18 cellular contexts compared by ENCODE assay signal in the genomic region with DNA sequence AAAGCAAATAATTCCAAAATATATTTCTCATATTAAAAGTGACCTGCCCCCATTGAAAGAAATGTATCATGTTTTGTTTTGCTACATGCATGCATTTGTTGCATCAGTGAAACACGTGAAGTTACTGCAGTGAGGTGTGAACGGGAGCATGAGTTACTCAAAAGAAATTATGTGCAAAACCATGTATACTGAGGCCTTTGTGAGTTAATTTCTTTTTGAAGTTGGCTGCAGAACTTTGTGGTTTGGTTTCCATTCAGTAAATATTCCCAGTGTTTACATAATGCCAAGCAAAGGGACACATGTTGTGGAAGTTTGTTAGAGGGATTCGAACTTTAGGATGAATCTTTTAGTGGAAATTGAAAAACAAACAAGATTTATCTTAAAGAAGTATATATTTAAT.
"Had no signal": no experiment of that assay in that cellular context is flagged by ENCODE, and none has a peak within 500 bp of the region (broad histone marks: within the 10 kb centered on the region; RNA-seq: fewer than 3 reads in every experiment).

No MANE protein-coding gene starts in this region.

- H3K27me3 Mint-ChIP-seq: dendritic cell treated with granulocyte-macrophage colony-stimulating factor and Interleukin-4, amounts not matched to agents 40 ng/mL and 50 ng/mL, for 4 days; naive thymus-derived CD4-positive, alpha-beta T cell had no signal

- H3K36me3 Mint-ChIP-seq: naive thymus-derived CD4-positive, alpha-beta T cell had no signal

- H3K27ac ChIP-seq: esophagus squamous epithelium, heart left ventricle, psoas muscle, right lobe of liver, suprapubic skin, thyroid gland, upper lobe of left lung had no signal

- H3K9me3 Mint-ChIP-seq: dendritic cell treated with granulocyte-macrophage colony-stimulating factor and Interleukin-4, amounts not matched to agents 40 ng/mL and 50 ng/mL, for 4 days; nephron progenitor cell had no signal

- FAIRE-seq: colon had no signal

- ATAC-seq: heart left ventricle; left colon; naive thymus-derived CD4-positive, alpha-beta T cell; right lobe of liver had no signal

- H3K4me1 Mint-ChIP-seq: naive thymus-derived CD4-positive, alpha-beta T cell; nephron progenitor cell had no signal

- H3K4me1 ChIP-seq: esophagus squamous epithelium, psoas muscle, right lobe of liver, suprapubic skin, thyroid gland, upper lobe of left lung had no signal

- H3K36me3 ChIP-seq: esophagus squamous epithelium, heart left ventricle, right lobe of liver, suprapubic skin, thyroid gland, upper lobe of left lung had no signal

- H3K4me3 Mint-ChIP-seq: dendritic cell treated with granulocyte-macrophage colony-stimulating factor and Interleukin-4, amounts not matched to agents 40 ng/mL and 50 ng/mL, for 4 days; naive thymus-derived CD4-positive, alpha-beta T cell; nephron progenitor cell had no signal

- H3K27ac Mint-ChIP-seq: dendritic cell treated with granulocyte-macrophage colony-stimulating factor and Interleukin-4, amounts not matched to agents 40 ng/mL and 50 ng/mL, for 4 days; naive thymus-derived CD4-positive, alpha-beta T cell; nephron progenitor cell had no signal

- H3K9me3 ChIP-seq: esophagus squamous epithelium, heart left ventricle, psoas muscle, right lobe of liver, suprapubic skin, thyroid gland, upper lobe of left lung had no signal

- H3K4me3 ChIP-seq: esophagus squamous epithelium, heart left ventricle, psoas muscle, right lobe of liver, skin epidermis, suprapubic skin, thyroid gland, upper lobe of left lung had no signal

- H3K27me3 ChIP-seq: esophagus squamous epithelium, heart left ventricle, right lobe of liver, suprapubic skin, thyroid gland, upper lobe of left lung had no signal

- DNase-seq: cerebellar nuclear complex; esophagus squamous epithelium; heart left ventricle; hippocampal formation; left colon; naive thymus-derived CD4-positive, alpha-beta T cell; nephron progenitor cell; psoas muscle; retina; right lobe of liver; stimulated activated CD4-positive, alpha-beta T cell treated with anti-CD3 and anti-CD28 coated beads, Interleukin-2, amount 100 ng/mL, for 24 hours; stimulated activated naive CD4-positive, alpha-beta T cell treated with Interleukin-2 at 50 U/mL for 16 hours; thyroid gland; upper lobe of left lung had no signal
